Comparison of ENCODE assay signal across 11 cellular contexts in genomic region chr2:240893363-240893828, GRCh38. TPM values are rescaled to one million over a fixed set of nuclear protein-coding genes. Genes with fewer than 3 reads are reported as not detected.
A peak's percentile ranks its signal among the peaks of the same experiment; 100 is the strongest.
DNase-seq lines count a peak whose midpoint lies in the region; ATAC-seq, FAIRE-seq and TF ChIP-seq lines count a peak whose summit lies in the region.
"Had no signal": no experiment of that assay in that cellular context is flagged by ENCODE, and none has a peak within 500 bp of the region (broad histone marks: within the 10 kb centered on the region; RNA-seq: fewer than 3 reads in every experiment).

No MANE protein-coding gene starts in this region.

- H3K4me1 Mint-ChIP-seq in CD8-positive, alpha-beta T cell (ENCODE audit: low read depth), result peaks cover 2% of the 10 kb centered on the region

- H3K27me3 ChIP-seq in CD8-positive, alpha-beta T cell (ENCODE audit: insufficient read depth, low read length), result no peaks in the 10 kb centered on the region
- H3K27me3 ChIP-seq in HCT116 (ENCODE audit: insufficient read depth, low read length) (peaks cover 10% of the 10 kb centered on the region; the same call in 1 of the 2 replicates), K562 (ENCODE audit: control insufficient read depth in 2 of 2, insufficient read depth in 2 of 2, low read length in 2 of 2) (peaks cover 0 to 18% of the 10 kb centered on the region in 2 experiments; a peak in 3 of 5 replicates), neuron (ENCODE audit: insufficient read depth, low read length) (no peaks in the 10 kb centered on the region), tibial artery (peaks cover 0 to 50% of the 10 kb centered on the region in 2 donors)

- H3K9ac ChIP-seq in HCT116 (ENCODE audit: low read length) (peak overlapping the region; percentile 13; the same call in 1 of the 2 replicates), K562 (ENCODE audit: insufficient read depth in 1 of 2, low read depth in 2 of 2, low read length in 2 of 2) (no peak overlapping the region)

- no peaks in the 10 kb centered on the region for H3K27me3 Mint-ChIP-seq in CD8-positive, alpha-beta T cell (ENCODE audit: low read depth)

- peak in 4 of 7 experiments; percentile 7 to 58 (median 34) for DNase-seq in CD8-positive, alpha-beta T cell
- DNase-seq in HCT116 (ENCODE audit: low read depth, low spot score) (peak; percentile 28), K562 (ENCODE audit: extremely low read depth in 1 of 4, low spot score in 3 of 4) (no peak), tibial artery (no peak)

- H3K36me3 Mint-ChIP-seq in CD8-positive, alpha-beta T cell, result no peaks in the 10 kb centered on the region

- no peaks in the 10 kb centered on the region for H3K36me3 ChIP-seq in CD8-positive, alpha-beta T cell (ENCODE audit: insufficient read depth, low read length)
- H3K36me3 ChIP-seq in HCT116 (ENCODE audit: control insufficient read depth in 1 of 2, insufficient read depth in 2 of 2, low read length in 2 of 2) (no peaks in the 10 kb centered on the region), K562 (ENCODE audit: control insufficient read depth, insufficient read depth, low read length) (no peaks in the 10 kb centered on the region), neuron (ENCODE audit: insufficient read depth, low read length) (no peaks in the 10 kb centered on the region), tibial artery (no peaks in the 10 kb centered on the region)

- RAD21 ChIA-PET in HCT116 (lab: Charles Lee; ENCODE audit: low non-redundant PET in 1 of 2, low total read pairs in 2 of 2, uncharacterized antibody in 2 of 2, unreplicated experiment in 2 of 2), result no interaction called here

- H2AFZ ChIP-seq in HCT116 (ENCODE audit: low read depth, low read length, poor library complexity, severe bottlenecking) (no peak overlapping the region), K562 (ENCODE audit: low read depth, low read length) (no peak overlapping the region), neuron (ENCODE audit: low read depth, low read length) (peak overlapping the region; percentile 14)

- TF ChIP-seq RAD21 in HCT116 (IDR thresholded peaks at IDR 0.05; ENCODE audit: low read depth) (no peak), K562 (CRISPR knock-in tag; conservative IDR thresholded peaks at IDR 0.05 in 1 of 2, IDR thresholded peaks at IDR 0.05 in 1 of 2) (no peak)

- BruUV-seq in HCT116 (replicated peaks; lab: Mats Ljungman, UMichigan), result no TSS peak
- no TSS peak for BruUV-seq in K562 (replicated peaks; lab: Mats Ljungman, UMichigan)

- no peak for TF ChIP-seq EP300 in K562 (IDR thresholded peaks at IDR 0.05; ENCODE audit: low read length)

- ATAC-seq in CD8-positive, alpha-beta T cell, result peak; percentile 84
- ATAC-seq in HCT116, result peak; percentile 60
- peak; percentile 45 for ATAC-seq in K562
- no peak for ATAC-seq in GM21737 (IDR thresholded peaks at IDR 0.05; ENCODE audit: unreplicated experiment)
- ATAC-seq in HG03442 (IDR thresholded peaks at IDR 0.05; ENCODE audit: unreplicated experiment), result no peak
- ATAC-seq in GM18519 (IDR thresholded peaks at IDR 0.05; ENCODE audit: low FRiP score, unreplicated experiment), result no peak

- in situ Hi-C loops in K562 (cut with MboI), result no loop called here

- no peak overlapping the region for H3K4me3 Mint-ChIP-seq in CD8-positive, alpha-beta T cell

- H3K9me3 Mint-ChIP-seq in CD8-positive, alpha-beta T cell, result no peaks in the 10 kb centered on the region

- 0% methylated on average over 8 of the region's 17 CpGs for WGBS in K562 (ENCODE audit: insufficient coverage, low coverage, missing lambda C conversion rate)

- no peak overlapping the region for H3K4me3 ChIP-seq in CD8-positive, alpha-beta T cell (ENCODE audit: low read depth, low read length)
- H3K4me3 ChIP-seq in HCT116 (replicated peaks in 1 of 2; ENCODE audit: low read depth in 1 of 2, low read length in 2 of 2), result peak overlapping the region in 1 of 2 experiments; percentile 38; a peak in 3 of 4 replicates
- no peak overlapping the region for H3K4me3 ChIP-seq in K562
- no peak overlapping the region for H3K4me3 ChIP-seq in neuron (ENCODE audit: low read length)
- H3K4me3 ChIP-seq in tibial artery, result no peak overlapping the region

- no peak overlapping the region for H3K27ac Mint-ChIP-seq in CD8-positive, alpha-beta T cell

- TF ChIP-seq POLR2A in HCT116 (IDR thresholded peaks at IDR 0.05; ENCODE audit: borderline replicate concordance, extremely low read depth, insufficient read depth, insufficient read length) (no peak), K562 (conservative IDR thresholded peaks at IDR 0.05) (no peak)

- H4K20me1 ChIP-seq in HCT116 (ENCODE audit: insufficient read depth) (no peaks in the 10 kb centered on the region), K562 (replicated peaks; ENCODE audit: control insufficient read depth, insufficient read depth, low read length) (0 out of 2 replicates have a peak, but pooled peaks cover 7% of the 10 kb centered on the region)

- CTCF ChIA-PET in CD8-positive, alpha-beta T cell (lab: Charles Lee), result no interaction called here
- CTCF ChIA-PET in HCT116 (lab: Charles Lee) (no interaction called here), K562 (lab: Yijun Ruan, JAX; ENCODE audit: low intra/inter-chr PET ratio) (no interaction called here)

- TF ChIP-seq CTCF in CD8-positive, alpha-beta T cell (IDR thresholded peaks at IDR 0.05), result no peak
- TF ChIP-seq CTCF in HCT116 (IDR thresholded peaks at IDR 0.05 in 2 of 3, conservative IDR thresholded peaks at IDR 0.05 in 1 of 3; ENCODE audit: borderline replicate concordance in 1 of 3, insufficient read depth in 1 of 3, low read depth in 2 of 3, low read length in 2 of 3) (peak in 1 of 3 experiments; percentile 29; a peak in 2 of 6 replicates), K562 (IDR thresholded peaks at IDR 0.05 in 2 of 3, conservative IDR thresholded peaks at IDR 0.05 in 1 of 3; ENCODE audit: insufficient read depth in 2 of 3, low read depth in 1 of 3, low read length in 3 of 3) (no peak), tibial artery (IDR thresholded peaks at IDR 0.05) (no peak)

- no peaks in the 10 kb centered on the region for H3K9me1 ChIP-seq in K562 (ENCODE audit: control insufficient read depth, insufficient read depth, low read length)

- H3K79me2 ChIP-seq in HCT116 (ENCODE audit: insufficient read depth, low read length) (no peaks in the 10 kb centered on the region), K562 (ENCODE audit: control insufficient read depth, insufficient read depth, low read length) (no peaks in the 10 kb centered on the region)

- no peaks in the 10 kb centered on the region for H3K9me2 ChIP-seq in HCT116 (ENCODE audit: insufficient read depth)

- no peaks in the 10 kb centered on the region for H3K9me3 ChIP-seq in CD8-positive, alpha-beta T cell (ENCODE audit: low read length)
- H3K9me3 ChIP-seq in HCT116 (ENCODE audit: control insufficient read depth in 1 of 2, insufficient read depth in 1 of 2, low read depth in 1 of 2, low read length in 2 of 2) (no peaks in the 10 kb centered on the region), K562 (replicated peaks; ENCODE audit: control insufficient read depth, insufficient read depth, low read depth, low read length) (no peaks in the 10 kb centered on the region), neuron (ENCODE audit: low read length) (no peaks in the 10 kb centered on the region), tibial artery (no peaks in the 10 kb centered on the region)

- H3K4me1 ChIP-seq in CD8-positive, alpha-beta T cell (ENCODE audit: insufficient read depth, low read length), result no peaks in the 10 kb centered on the region
- peaks cover 34 to 66% of the 10 kb centered on the region in 2 experiments for H3K4me1 ChIP-seq in HCT116 (ENCODE audit: control insufficient read depth in 1 of 2, insufficient read depth in 2 of 2, low read length in 2 of 2)
- peaks cover 0 to 7% of the 10 kb centered on the region in 2 experiments; a peak in 2 of 5 replicates for H3K4me1 ChIP-seq in K562 (replicated peaks in 1 of 2; ENCODE audit: control insufficient read depth in 2 of 2, insufficient read depth in 2 of 2, low read length in 2 of 2)
- H3K4me1 ChIP-seq in neuron (ENCODE audit: insufficient read depth, low read length), result no peaks in the 10 kb centered on the region
- H3K4me1 ChIP-seq in tibial artery, result peaks cover 0 to 6% (median 0%) of the 10 kb centered on the region in 4 donors

- FAIRE-seq in K562 (lab: Jason Lieb, UNC), result no peak

- POLR2A ChIA-PET in CD8-positive, alpha-beta T cell (lab: Charles Lee), result no interaction called here
- POLR2A ChIA-PET in HCT116 (lab: Charles Lee), result no interaction called here
- POLR2A ChIA-PET in K562 (lab: Yijun Ruan, JAX), result no interaction called here

- no peak overlapping the region for H3K27ac ChIP-seq in CD8-positive, alpha-beta T cell (ENCODE audit: low read depth, low read length)
- H3K27ac ChIP-seq in HCT116 (ENCODE audit: low read depth, low read length) (peak overlapping the region; percentile 37; the same call in 1 of the 2 replicates), K562 (ENCODE audit: extremely low read depth, low read depth, low read length) (no peak overlapping the region), tibial artery (no peak overlapping the region)

- peak overlapping the region; percentile 75 for H3K4me2 ChIP-seq in HCT116 (ENCODE audit: low read length)
- H3K4me2 ChIP-seq in K562 (ENCODE audit: insufficient read depth, low read length), result no peak overlapping the region

- intact Hi-C loops in CD8-positive, alpha-beta T cell (cut with DNase I, micrococcal nuclease), result no loop called here
- intact Hi-C loops in HCT116 (cut with micrococcal nuclease), result no loop called here
- intact Hi-C loops in K562 (cut with micrococcal nuclease), result no loop called here
- intact Hi-C loops in tibial artery (cut with DNase I; ENCODE audit: low total_unique reads), result no loop called here

RNA-seq across cellular contexts. Expression of gene MAB21L4, which starts 2.6 kb away (rescaled TPM):
- not detected for total RNA-seq in CD8-positive, alpha-beta T cell
- total RNA-seq in HCT116 (2021; ENCODE audit: unreplicated experiment), result not detected
- polyA plus RNA-seq in HCT116 (2012), result 0.14 and 0.21 TPM in 2 replicates
- 0.14 TPM in 1 of 2 replicates, not detected in the other for total RNA-seq in K562 (2011; cell fraction: chromatin; rRNA removed; ENCODE audit: low replicate concordance)
- not detected in 2 replicates for total RNA-seq in K562 (2011; cell fraction: nucleolus; rRNA removed)
- total RNA-seq in K562 (2011; cell fraction: nucleoplasm; rRNA removed), result not detected in 2 replicates
- not detected in 2 replicates for total RNA-seq in K562 (2014; rRNA removed)
- total RNA-seq in K562 (2014; rRNA removed; fragmentation: Illumina TruSeq; extraction: Trizol), result not detected in 2 replicates
- total RNA-seq in K562 (2015; rRNA removed; fragmentation: Illumina TruSeq; extraction: Trizol), result not detected in 2 replicates
- total RNA-seq in K562 (2021), result not detected in 2 replicates
- polyA plus RNA-seq in K562 (2011; rRNA removed), result 0.05 TPM in 1 of 2 replicates, not detected in the other
- 0.06 TPM in 1 of 2 replicates, not detected in the other for polyA plus RNA-seq in K562 (2011; cell fraction: cytosol; rRNA removed)
- polyA plus RNA-seq in K562 (2011; cell fraction: nucleus; rRNA removed), result 0.06 TPM in 2 replicates
- 0.05 and 0.24 TPM in 2 replicates for polyA plus RNA-seq in K562 (2012)
- 0.07 TPM in 1 of 2 replicates, not detected in the other for polyA plus RNA-seq in K562 (2014; fragmentation: Illumina TruSeq; extraction: Trizol)
- polyA plus RNA-seq in K562 (2014; fragmentation: Nextera tagmentation; extraction: Ambion mirVana), result not detected
- 0.03 TPM in 1 of 2 replicates, not detected in the other for polyA plus RNA-seq in K562 (2014; rRNA removed)
- polyA minus RNA-seq in K562 (2011; rRNA and poly(A)+ RNA removed), result not detected in 2 replicates
- not detected in 2 replicates for polyA minus RNA-seq in K562 (2011; cell fraction: cytosol; rRNA and poly(A)+ RNA removed)
- not detected in 2 replicates for polyA minus RNA-seq in K562 (2011; cell fraction: nucleus; rRNA and poly(A)+ RNA removed)
- total RNA-seq: activated CD8-positive, alpha-beta memory T cell treated with anti-CD3 and anti-CD28 coated beads for 36 hours had no signal

RNA-seq across cellular contexts. Expression of gene CROCC2, which starts 12.7 kb away (rescaled TPM):
- not detected for total RNA-seq in CD8-positive, alpha-beta T cell
- total RNA-seq in HCT116 (2021; ENCODE audit: unreplicated experiment) (not detected), K562 (2014; rRNA removed) (not detected in 2 replicates), K562 (2014; rRNA removed; fragmentation: Illumina TruSeq; extraction: Trizol) (not detected in 2 replicates), K562 (2015; rRNA removed; fragmentation: Illumina TruSeq; extraction: Trizol) (not detected in 2 replicates), K562 (2021) (not detected in 2 replicates)
- polyA plus RNA-seq in HCT116 (2012), result not detected in 2 replicates
- not detected in 2 replicates for total RNA-seq in K562 (2011; cell fraction: chromatin; rRNA removed; ENCODE audit: low replicate concordance)
- not detected in 2 replicates for total RNA-seq in K562 (2011; cell fraction: nucleolus; rRNA removed)
- total RNA-seq in K562 (2011; cell fraction: nucleoplasm; rRNA removed), result not detected in 2 replicates
- polyA plus RNA-seq in K562 (2011; rRNA removed) (not detected in 2 replicates), K562 (2014; fragmentation: Illumina TruSeq; extraction: Trizol) (not detected in 2 replicates), K562 (2014; fragmentation: Nextera tagmentation; extraction: Ambion mirVana) (not detected), K562 (2014; rRNA removed) (not detected in 2 replicates)
- not detected in 2 replicates for polyA plus RNA-seq in K562 (2011; cell fraction: cytosol; rRNA removed)
- polyA plus RNA-seq in K562 (2011; cell fraction: nucleus; rRNA removed), result not detected in 2 replicates
- not detected in 2 replicates for polyA plus RNA-seq in K562 (2012)
- polyA minus RNA-seq in K562 (2011; rRNA and poly(A)+ RNA removed), result not detected in 2 replicates
- polyA minus RNA-seq in K562 (2011; cell fraction: cytosol; rRNA and poly(A)+ RNA removed), result not detected in 2 replicates
- not detected in 2 replicates for polyA minus RNA-seq in K562 (2011; cell fraction: nucleus; rRNA and poly(A)+ RNA removed)
- total RNA-seq: activated CD8-positive, alpha-beta memory T cell treated with anti-CD3 and anti-CD28 coated beads for 36 hours; epithelial cell of proximal tubule; urinary bladder had no signal

RNA-seq across cellular contexts. Expression of gene AGXT, which starts 24.8 kb away (rescaled TPM):
- not detected for total RNA-seq in CD8-positive, alpha-beta T cell
- total RNA-seq in HCT116 (2021; ENCODE audit: unreplicated experiment) (0.34 TPM), K562 (2014; rRNA removed) (not detected in 2 replicates), K562 (2014; rRNA removed; fragmentation: Illumina TruSeq; extraction: Trizol) (not detected in 2 replicates), K562 (2015; rRNA removed; fragmentation: Illumina TruSeq; extraction: Trizol) (not detected in 2 replicates), K562 (2021) (0.18 TPM in 2 replicates)
- not detected in 2 replicates for polyA plus RNA-seq in HCT116 (2012)
- not detected in 2 replicates for total RNA-seq in K562 (2011; cell fraction: chromatin; rRNA removed; ENCODE audit: low replicate concordance)
- total RNA-seq in K562 (2011; cell fraction: nucleolus; rRNA removed), result not detected in 2 replicates
- total RNA-seq in K562 (2011; cell fraction: nucleoplasm; rRNA removed), result not detected in 2 replicates
- polyA plus RNA-seq in K562 (2011; rRNA removed) (not detected in 2 replicates), K562 (2014; fragmentation: Illumina TruSeq; extraction: Trizol) (not detected in 2 replicates), K562 (2014; fragmentation: Nextera tagmentation; extraction: Ambion mirVana) (not detected), K562 (2014; rRNA removed) (not detected in 2 replicates)
- polyA plus RNA-seq in K562 (2011; cell fraction: cytosol; rRNA removed), result not detected in 2 replicates
- polyA plus RNA-seq in K562 (2011; cell fraction: nucleus; rRNA removed), result not detected in 2 replicates
- not detected in 2 replicates for polyA plus RNA-seq in K562 (2012)
- polyA minus RNA-seq in K562 (2011; rRNA and poly(A)+ RNA removed), result not detected in 2 replicates
- not detected in 2 replicates for polyA minus RNA-seq in K562 (2011; cell fraction: cytosol; rRNA and poly(A)+ RNA removed)
- not detected in 2 replicates for polyA minus RNA-seq in K562 (2011; cell fraction: nucleus; rRNA and poly(A)+ RNA removed)
- total RNA-seq: activated CD8-positive, alpha-beta memory T cell treated with anti-CD3 and anti-CD28 coated beads for 36 hours; epithelial cell of proximal tubule; urinary bladder had no signal

Comparison
In these comparisons a context has a peak if more than half of its experiments do, and no peak if none do; other contexts are left out.
1. ATAC-seq: peak in CD8-positive, alpha-beta T cell (single experiment), HCT116 (single experiment) and K562 (single experiment); none in GM21737 (single experiment), HG03442 (single experiment) and GM18519 (single experiment).
2. DNase-seq: peak in CD8-positive, alpha-beta T cell (4 of 7) and HCT116 (single experiment); none in K562 (0 of 4) and tibial artery (0 of 2).